In the genomic region with DNA sequence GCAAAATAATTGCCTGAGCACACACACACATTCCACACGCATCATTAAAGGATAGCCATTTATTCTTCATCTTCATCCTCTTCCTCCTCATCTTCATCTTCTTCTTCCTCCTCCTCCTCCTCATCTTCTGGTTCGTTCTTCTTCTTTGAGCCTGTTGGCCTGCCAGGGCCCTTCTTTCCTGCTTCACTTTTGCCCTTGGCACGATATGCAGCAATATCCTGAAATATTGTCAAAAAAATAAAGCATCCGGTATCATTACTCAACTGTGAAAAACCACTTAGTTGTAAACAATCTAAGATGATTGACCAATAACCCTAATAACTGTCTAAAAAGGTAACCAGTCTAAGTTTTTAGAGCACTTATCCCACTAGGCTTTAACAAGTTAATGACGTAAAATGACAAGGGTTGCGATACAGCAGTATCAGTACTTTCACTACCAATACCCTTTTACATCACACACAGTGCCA, we compare ENCODE assay signal across 9 cellular contexts. TPM values are rescaled to one million over a fixed set of nuclear protein-coding genes. Genes with fewer than 3 reads are reported as not detected.
A peak's percentile ranks its signal among the peaks of the same experiment; 100 is the strongest.
DNase-seq lines count a peak whose midpoint lies in the region; ATAC-seq, FAIRE-seq and TF ChIP-seq lines count a peak whose summit lies in the region.
"Had no signal": no experiment of that assay in that cellular context is flagged by ENCODE, and none has a peak within 500 bp of the region (broad histone marks: within the 10 kb centered on the region; RNA-seq: fewer than 3 reads in every experiment).

No MANE protein-coding gene starts in this region.

- H3K9ac ChIP-seq in Loucy (ENCODE audit: low read depth, low read length, poor library complexity, severe bottlenecking) (peak overlapping the region; percentile 100), neural cell (ENCODE audit: low read length) (no peak overlapping the region)

- peaks cover 82% of the 10 kb centered on the region for H3K79me2 ChIP-seq in Loucy (ENCODE audit: insufficient read depth, low read length)
- H3K79me2 ChIP-seq in neural cell (replicated peaks; ENCODE audit: insufficient read depth, low read length), result peaks cover 31% of the 10 kb centered on the region

- TF ChIP-seq EP300 in neural cell (conservative IDR thresholded peaks at IDR 0.05; ENCODE audit: poor library complexity, severe bottlenecking), result no peak

- H3F3A ChIP-seq in Loucy (ENCODE audit: low read depth) (0 out of 2 replicates have a peak, but pooled peaks cover under 1% of the 10 kb centered on the region), neural cell (ENCODE audit: insufficient read depth, low read length, poor library complexity, severe bottlenecking) (peaks cover 10% of the 10 kb centered on the region)

- peaks cover 45% of the 10 kb centered on the region for H3K4me1 ChIP-seq in Loucy (ENCODE audit: insufficient read depth, low read length, poor library complexity, severe bottlenecking)

- H3K4me3 ChIP-seq in Loucy (ENCODE audit: low read length, poor library complexity, severe bottlenecking), result peak overlapping the region; percentile 99
- no peak overlapping the region for H3K4me3 ChIP-seq in bronchial epithelial cell (ENCODE audit: low read depth, low read length)
- peak overlapping the region; percentile 93 for H3K4me3 ChIP-seq in neural cell (ENCODE audit: low read length)

- H4K20me1 ChIP-seq in Loucy (ENCODE audit: insufficient read depth, low read length, poor library complexity, severe bottlenecking) (peaks cover 54% of the 10 kb centered on the region), neural cell (ENCODE audit: insufficient read depth) (no peaks in the 10 kb centered on the region)

- peak; percentile 42 for DNase-seq in EH (ENCODE audit: low read depth)
- peak; percentile 25 for DNase-seq in bronchial epithelial cell (ENCODE audit: low read depth)
- DNase-seq in NCI-H226, result no peak
- no peak for DNase-seq in kidney glomerular epithelial cell (lab: John Stamatoyannopoulos, UW)
- no peak for DNase-seq in substantia nigra (lab: John Stamatoyannopoulos, UW)
- DNase-seq: foreskin melanocyte had no signal

- TF ChIP-seq CTCF in Loucy (conservative IDR thresholded peaks at IDR 0.05; ENCODE audit: low read length) (no peak), bronchial epithelial cell (IDR thresholded peaks at IDR 0.05; ENCODE audit: insufficient read depth, low read length, severe bottlenecking) (no peak), neural cell (IDR thresholded peaks at IDR 0.05; ENCODE audit: poor library complexity, severe bottlenecking) (no peak)

- peak overlapping the region; percentile 84 for H3K4me2 ChIP-seq in Loucy (ENCODE audit: low read depth, low read length, poor library complexity, severe bottlenecking)
- peak overlapping the region; percentile 84 for H3K4me2 ChIP-seq in neural cell (ENCODE audit: low read length)

- H3K9me2 ChIP-seq in Loucy (replicated peaks; ENCODE audit: low read depth, low read length) (no peaks in the 10 kb centered on the region), neural cell (ENCODE audit: insufficient read depth, low read length) (no peaks in the 10 kb centered on the region)

- H3K27me3 ChIP-seq in Loucy (ENCODE audit: insufficient read depth, low read length, poor library complexity, severe bottlenecking) (peaks cover 12% of the 10 kb centered on the region), bronchial epithelial cell (ENCODE audit: control insufficient read depth, insufficient read depth, low read length) (no peaks in the 10 kb centered on the region), neural cell (ENCODE audit: insufficient read depth, low read depth, low read length) (no peaks in the 10 kb centered on the region)

- no peak overlapping the region for H3K27ac ChIP-seq in neural cell (ENCODE audit: low read length)
- H3K27ac ChIP-seq in substantia nigra (ENCODE audit: low read depth, low read length, poor library complexity, severe bottlenecking), result no peak overlapping the region

- H3K36me3 ChIP-seq in Loucy (ENCODE audit: insufficient read depth, low read length) (peaks cover 52% of the 10 kb centered on the region), bronchial epithelial cell (ENCODE audit: control insufficient read depth, insufficient read depth, low read length) (peaks cover 2% of the 10 kb centered on the region), neural cell (ENCODE audit: insufficient read depth, low read length) (peaks cover 6% of the 10 kb centered on the region)

- no peak for FAIRE-seq in bronchial epithelial cell (lab: Jason Lieb, UNC)

- ATAC-seq in HG03457 (IDR thresholded peaks at IDR 0.05; ENCODE audit: unreplicated experiment), result no peak

- H3K9me3 ChIP-seq in Loucy (ENCODE audit: insufficient read depth, low read depth, low read length) (no peaks in the 10 kb centered on the region), neural cell (ENCODE audit: low read length) (no peaks in the 10 kb centered on the region)

- TF ChIP-seq RAD21 in neural cell (conservative IDR thresholded peaks at IDR 0.05), result no peak

- H2AFZ ChIP-seq in Loucy (ENCODE audit: low read length), result no peak overlapping the region
- H2AFZ ChIP-seq in neural cell (ENCODE audit: low read depth, low read length), result no peak overlapping the region

TF ChIP-seq in neural cell, 6 proteins besides CTCF, POLR2A, EP300 and RAD21:
- no peak for TF ChIP-seq MXI1 (conservative IDR thresholded peaks at IDR 0.05; ENCODE audit: poor library complexity, severe bottlenecking)
- TF ChIP-seq EZH2 (IDR thresholded peaks at IDR 0.05; ENCODE audit: borderline replicate concordance, insufficient read depth, low read length, poor library complexity, severe bottlenecking), result no peak
- TF ChIP-seq, protein P1, sequence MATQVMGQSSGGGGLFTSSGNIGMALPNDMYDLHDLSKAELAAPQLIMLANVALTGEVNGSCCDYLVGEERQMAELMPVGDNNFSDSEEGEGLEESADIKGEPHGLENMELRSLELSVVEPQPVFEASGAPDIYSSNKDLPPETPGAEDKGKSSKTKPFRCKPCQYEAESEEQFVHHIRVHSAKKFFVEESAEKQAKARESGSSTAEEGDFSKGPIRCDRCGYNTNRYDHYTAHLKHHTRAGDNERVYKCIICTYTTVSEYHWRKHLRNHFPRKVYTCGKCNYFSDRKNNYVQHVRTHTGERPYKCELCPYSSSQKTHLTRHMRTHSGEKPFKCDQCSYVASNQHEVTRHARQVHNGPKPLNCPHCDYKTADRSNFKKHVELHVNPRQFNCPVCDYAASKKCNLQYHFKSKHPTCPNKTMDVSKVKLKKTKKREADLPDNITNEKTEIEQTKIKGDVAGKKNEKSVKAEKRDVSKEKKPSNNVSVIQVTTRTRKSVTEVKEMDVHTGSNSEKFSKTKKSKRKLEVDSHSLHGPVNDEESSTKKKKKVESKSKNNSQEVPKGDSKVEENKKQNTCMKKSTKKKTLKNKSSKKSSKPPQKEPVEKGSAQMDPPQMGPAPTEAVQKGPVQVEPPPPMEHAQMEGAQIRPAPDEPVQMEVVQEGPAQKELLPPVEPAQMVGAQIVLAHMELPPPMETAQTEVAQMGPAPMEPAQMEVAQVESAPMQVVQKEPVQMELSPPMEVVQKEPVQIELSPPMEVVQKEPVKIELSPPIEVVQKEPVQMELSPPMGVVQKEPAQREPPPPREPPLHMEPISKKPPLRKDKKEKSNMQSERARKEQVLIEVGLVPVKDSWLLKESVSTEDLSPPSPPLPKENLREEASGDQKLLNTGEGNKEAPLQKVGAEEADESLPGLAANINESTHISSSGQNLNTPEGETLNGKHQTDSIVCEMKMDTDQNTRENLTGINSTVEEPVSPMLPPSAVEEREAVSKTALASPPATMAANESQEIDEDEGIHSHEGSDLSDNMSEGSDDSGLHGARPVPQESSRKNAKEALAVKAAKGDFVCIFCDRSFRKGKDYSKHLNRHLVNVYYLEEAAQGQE (IDR thresholded peaks at IDR 0.05; ENCODE audit: borderline replicate concordance), result no peak
- TF ChIP-seq POLR2AphosphoS5 (IDR thresholded peaks at IDR 0.05), result no peak
- no peak for TF ChIP-seq SMC3 (conservative IDR thresholded peaks at IDR 0.05; ENCODE audit: poor library complexity)
- TF ChIP-seq TAF1 (IDR thresholded peaks at IDR 0.05; ENCODE audit: low read depth), result no peak

RNA-seq across cellular contexts. Expression of a gene that starts 2.1 kb away (rescaled TPM):
- 27.9 and 53.8 TPM in 2 replicates for total RNA-seq in bronchial epithelial cell
- polyA plus RNA-seq in neural cell, result 165 and 184 TPM in 2 replicates
- 83.3 and 97.0 TPM in 2 replicates for polyA minus RNA-seq in neural cell

RNA-seq across cellular contexts. Expression of a gene that starts 38.7 kb away (rescaled TPM):
- 5.9 and 11.1 TPM in 2 replicates for total RNA-seq in bronchial epithelial cell
- polyA plus RNA-seq in neural cell, result 55.8 and 58.3 TPM in 2 replicates
- polyA minus RNA-seq in neural cell, result 31.4 and 36.3 TPM in 2 replicates

Comparison
In these comparisons a context has a peak if more than half of its experiments do, and no peak if none do; other contexts are left out.
1. DNase-seq: peak in EH (single experiment) and bronchial epithelial cell (single experiment); none in NCI-H226 (single experiment), kidney glomerular epithelial cell (single experiment) and substantia nigra (0 of 49).